19 cellular contexts compared by ENCODE assay signal in the genomic region with DNA sequence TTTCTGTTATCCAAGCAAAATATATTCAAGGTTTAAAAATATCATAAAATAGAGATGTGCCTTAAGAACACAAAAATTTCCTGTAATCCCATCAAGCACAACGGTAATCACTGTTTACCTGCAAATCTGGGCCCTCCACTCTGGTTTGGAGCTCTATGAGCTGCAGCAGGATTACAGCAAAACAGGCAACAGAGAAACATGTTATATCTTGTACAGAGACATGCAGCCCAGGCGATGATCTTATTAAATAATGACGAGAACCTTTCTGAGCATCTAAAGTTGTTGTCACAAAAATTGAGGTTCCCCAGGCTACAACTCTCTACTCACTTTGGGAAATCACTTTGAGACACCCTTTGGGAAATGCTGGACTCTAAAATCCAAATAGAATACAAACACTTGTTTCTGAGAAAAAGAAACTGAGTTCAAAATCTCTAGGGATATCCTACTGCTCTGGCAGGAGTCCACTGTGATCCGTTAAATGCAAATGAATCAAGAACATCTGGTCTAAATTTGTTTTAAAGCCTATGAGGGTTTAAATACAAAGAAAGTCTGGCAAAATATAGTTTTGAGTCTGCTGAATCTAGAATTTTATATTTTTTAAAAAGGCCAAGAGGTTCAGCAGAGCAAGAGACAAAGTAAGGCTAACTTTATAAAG. TPM values are rescaled to one million over a fixed set of nuclear protein-coding genes. Genes with fewer than 3 reads are reported as not detected.
DNase-seq lines count a peak whose midpoint lies in the region; ATAC-seq and TF ChIP-seq lines count a peak whose summit lies in the region.
"Had no signal": no experiment of that assay in that cellular context is flagged by ENCODE, and none has a peak within 500 bp of the region (broad histone marks: within the 10 kb centered on the region; RNA-seq: fewer than 3 reads in every experiment).

No MANE protein-coding gene starts in this region.

- 43% methylated on average over 4 of the region's 4 CpGs for WGBS in hepatocyte (ENCODE audit: low lambda C conversion rate, missing lambda C conversion rate)

- H3K4me1 ChIP-seq in BLaER1 (peaks cover 18% of the 10 kb centered on the region), adipocyte (ENCODE audit: control insufficient read depth, insufficient read depth, low read length) (no peaks in the 10 kb centered on the region), hepatocyte (ENCODE audit: insufficient read depth) (peaks cover 25% of the 10 kb centered on the region)

- no peaks in the 10 kb centered on the region for H3K27me3 ChIP-seq in BLaER1
- no peaks in the 10 kb centered on the region for H3K27me3 ChIP-seq in adipocyte (replicated peaks; ENCODE audit: control insufficient read depth, insufficient read depth, low read length)
- H3K27me3 ChIP-seq in hepatocyte = no peaks in the 10 kb centered on the region
- H3K27me3 ChIP-seq: cardiac muscle cell had no signal

- no peaks in the 10 kb centered on the region for H3K79me2 ChIP-seq in hepatocyte

- DNase-seq in NCI-H1694 treated with DMSO at 0.1 percent for 48 hours (lab: John Stamatoyannopoulos, UW) (peak; percentile 99), adipocyte (ENCODE audit: low read depth) (peak; percentile 60), hepatocyte (ENCODE audit: low spot score) (no peak), NCI-H2227 treated with DMSO at 0.1 percent for 48 hours (lab: John Stamatoyannopoulos, UW) (no peak), HPDE6-E6E7 (ENCODE audit: extremely low spot score) (no peak)
- DNase-seq: activated CD4-positive, alpha-beta T cell treated with anti-CD3 and anti-CD28 coated beads, Interleukin-2, amount 50 U/mL, for 1 hour; activated T-cell treated with anti-CD3 and anti-CD28 coated beads, Interleukin-2, amount 50 U/mL, for 1 hour; effector memory CD4-positive, alpha-beta T cell; NCI-H1436 treated with DMSO at 0.1 percent for 48 hours; NCI-H748 treated with DMSO at 0.1 percent for 48 hours; RPMI8226; stimulated activated CD4-positive, alpha-beta T cell treated with anti-CD3 and anti-CD28 coated beads, Interleukin-2, amount 100 ng/mL, for 48 hours had no signal

- no peak overlapping the region for H3K4me3 ChIP-seq in BLaER1
- peak overlapping the region; percentile 19 for H3K4me3 ChIP-seq in adipocyte (ENCODE audit: low read length)
- no peak overlapping the region for H3K4me3 ChIP-seq in hepatocyte
- H3K4me3 ChIP-seq: cardiac muscle cell had no signal

- H3K4me2 ChIP-seq in BLaER1 = peak overlapping the region; percentile 65
- peak overlapping the region; percentile 48 for H3K4me2 ChIP-seq in hepatocyte
- H3K4me2 ChIP-seq: KMS-11 had no signal

- H3K27ac ChIP-seq in BLaER1 (0 out of 2 replicates have a peak overlapping the region, but pooled peaks have one; percentile 3), hepatocyte (peak overlapping the region; percentile 16)
- H3K27ac ChIP-seq: cardiac muscle cell, KMS-11 had no signal

- H2AFZ ChIP-seq in hepatocyte = no peak overlapping the region

- H3K9ac ChIP-seq in BLaER1 = 0 out of 2 replicates have a peak overlapping the region, but pooled peaks have one; percentile 10
- H3K9ac ChIP-seq in adipocyte (ENCODE audit: low read length) = no peak overlapping the region
- H3K9ac ChIP-seq: KMS-11 had no signal

- no peaks in the 10 kb centered on the region for H3K36me3 ChIP-seq in BLaER1
- no peaks in the 10 kb centered on the region for H3K36me3 ChIP-seq in adipocyte (ENCODE audit: control insufficient read depth, insufficient read depth, low read length, severe bottlenecking)
- H3K36me3 ChIP-seq in hepatocyte (replicated peaks; ENCODE audit: insufficient read depth, low read depth) = no peaks in the 10 kb centered on the region
- H3K36me3 ChIP-seq: cardiac muscle cell had no signal

- H4K20me1 ChIP-seq in BLaER1 = no peaks in the 10 kb centered on the region
- no peaks in the 10 kb centered on the region for H4K20me1 ChIP-seq in hepatocyte (ENCODE audit: insufficient read depth, poor library complexity, severe bottlenecking)

- H3K9me3 ChIP-seq in BLaER1 = no peaks in the 10 kb centered on the region
- no peaks in the 10 kb centered on the region for H3K9me3 ChIP-seq in adipocyte (ENCODE audit: control insufficient read depth, low read length)
- no peaks in the 10 kb centered on the region for H3K9me3 ChIP-seq in hepatocyte (ENCODE audit: low read depth)

- no peak for ATAC-seq in GM18861 (IDR thresholded peaks at IDR 0.05; ENCODE audit: unreplicated experiment)
- ATAC-seq in HG02623 (IDR thresholded peaks at IDR 0.05; ENCODE audit: unreplicated experiment) = no peak
- ATAC-seq: sciatic nerve had no signal

- H3K9me2 ChIP-seq in hepatocyte (replicated peaks; ENCODE audit: insufficient read depth) = no peaks in the 10 kb centered on the region

- TF ChIP-seq CTCF in hepatocyte (IDR thresholded peaks at IDR 0.05; ENCODE audit: poor library complexity) = no peak

RNA-seq across cellular contexts. Expression of gene STON2, which starts 36.3 kb away (rescaled TPM):
- 20.9 and 22.7 TPM in 2 replicates for total RNA-seq in hepatocyte
- 3.4 and 5.0 TPM in 2 replicates for polyA plus RNA-seq in hepatocyte
- polyA plus RNA-seq: BJ had no signal

Comparison
In these comparisons a context has a peak if more than half of its experiments do, and no peak if none do; other contexts are left out.
1. DNase-seq: peak in NCI-H1694 treated with DMSO at 0.1 percent for 48 hours (single experiment) and adipocyte (single experiment); none in hepatocyte (single experiment), NCI-H2227 treated with DMSO at 0.1 percent for 48 hours (single experiment) and HPDE6-E6E7 (single experiment).